In genomic region chr2:241865957-241866858, GRCh38 we compare ENCODE assay signal across 10 cellular contexts. TPM values are rescaled to one million over a fixed set of nuclear protein-coding genes. Genes with fewer than 3 reads are reported as not detected.
DNase-seq lines count a peak whose midpoint lies in the region; ATAC-seq and TF ChIP-seq lines count a peak whose summit lies in the region.
"Had no signal": no experiment of that assay in that cellular context is flagged by ENCODE, and none has a peak within 500 bp of the region (broad histone marks: within the 10 kb centered on the region; RNA-seq: fewer than 3 reads in every experiment).

No MANE protein-coding gene starts in this region.

- H3T11ph ChIP-seq in H9 (ENCODE audit: low read length): no peak overlapping the region

- H2AFZ ChIP-seq in H9 (ENCODE audit: low read length): no peak overlapping the region
- H2AFZ ChIP-seq in mesenchymal stem cell (ENCODE audit: low read depth, low read length): no peak overlapping the region

- 100% methylated on average over 1 of the region's 34 CpGs for WGBS in H9 (ENCODE audit: extremely low coverage, insufficient read length, low lambda C conversion rate)
- WGBS in mesenchymal stem cell: 38% methylated on average over 30 of the region's 34 CpGs

- H3K4me2 ChIP-seq in H9 (ENCODE audit: insufficient read depth, insufficient read length, low read length) (no peak overlapping the region), mesenchymal stem cell (ENCODE audit: low read length, poor library complexity, severe bottlenecking) (no peak overlapping the region)

- H2BK120ac ChIP-seq in H9 (ENCODE audit: low read depth, low read length, poor library complexity, severe bottlenecking): no peak overlapping the region
- H2BK120ac ChIP-seq in mesenchymal stem cell (ENCODE audit: low read depth, low read length): no peak overlapping the region

- no peaks in the 10 kb centered on the region for H3K79me1 ChIP-seq in H9 (ENCODE audit: insufficient read depth, low read depth, low read length, poor library complexity, severe bottlenecking)
- no peaks in the 10 kb centered on the region for H3K79me1 ChIP-seq in mesenchymal stem cell (replicated peaks; ENCODE audit: low read length, poor library complexity, severe bottlenecking)

- H2BK15ac ChIP-seq in H9 (ENCODE audit: low read depth, low read length) (no peak overlapping the region), mesenchymal stem cell (ENCODE audit: low read depth, poor library complexity, severe bottlenecking) (no peak overlapping the region)

- H3K56ac ChIP-seq in H9 (ENCODE audit: insufficient read length, low read depth, low read length): no peak overlapping the region

- H3K36me3 ChIP-seq in mesenchymal stem cell (ENCODE audit: control insufficient read depth in 1 of 2, insufficient read depth in 2 of 2, low read depth in 1 of 2, low read length in 2 of 2) (no peaks in the 10 kb centered on the region), vagina (no peaks in the 10 kb centered on the region)
- H3K36me3 ChIP-seq: WERI-Rb-1 had no signal

- no peak overlapping the region for H3K18ac ChIP-seq in H9 (ENCODE audit: insufficient read length, low read depth, low read length)
- H3K18ac ChIP-seq in mesenchymal stem cell (ENCODE audit: low read depth in 1 of 2, low read length in 2 of 2): no peak overlapping the region

- H3K4me1 Mint-ChIP-seq in H9: peaks cover 4 to 21% of the 10 kb centered on the region in 2 experiments
- H3K4me1 Mint-ChIP-seq in activated naive CD8-positive, alpha-beta T cell treated with anti-CD3 and anti-CD28 coated beads, Interleukin-2, amount 10 ng/mL, durations not matched to agents 7 days and 5 days: peaks cover 55% of the 10 kb centered on the region

- no peak overlapping the region for H4K5ac ChIP-seq in H9 (ENCODE audit: insufficient read length, low read depth, low read length)

- H3K9me3 Mint-ChIP-seq in H9: peaks cover 19 to 20% of the 10 kb centered on the region in 2 experiments
- peaks cover 11% of the 10 kb centered on the region for H3K9me3 Mint-ChIP-seq in activated naive CD8-positive, alpha-beta T cell treated with anti-CD3 and anti-CD28 coated beads, Interleukin-2, amount 10 ng/mL, durations not matched to agents 7 days and 5 days

- no peaks in the 10 kb centered on the region for H3K9me3 ChIP-seq in H9 (ENCODE audit: control insufficient read depth, low read depth, low read length)
- no peaks in the 10 kb centered on the region for H3K9me3 ChIP-seq in mesenchymal stem cell (ENCODE audit: control insufficient read depth, low read length)
- H3K9me3 ChIP-seq in vagina: no peaks in the 10 kb centered on the region

- H4K8ac ChIP-seq in H9 (replicated peaks; ENCODE audit: insufficient read length, low read depth, low read length) (no peak overlapping the region), mesenchymal stem cell (ENCODE audit: low read length) (no peak overlapping the region)

- TF ChIP-seq CTCF in H9 (conservative IDR thresholded peaks at IDR 0.05): no peak
- TF ChIP-seq CTCF in vagina (IDR thresholded peaks at IDR 0.05): no peak

- peak overlapping the region in 2 of 3 experiments; percentile 7 to 85; a peak in 2 of 7 replicates for H3K27ac Mint-ChIP-seq in H9
- peak overlapping the region; percentile 76 for H3K27ac Mint-ChIP-seq in activated naive CD8-positive, alpha-beta T cell treated with anti-CD3 and anti-CD28 coated beads, Interleukin-2, amount 10 ng/mL, durations not matched to agents 7 days and 5 days

- POLR2A ChIA-PET in activated naive CD8-positive, alpha-beta T cell treated with anti-CD3 and anti-CD28 coated beads, Interleukin-2, amount 10 ng/mL, durations not matched to agents 7 days and 5 days (lab: Charles Lee): interaction anchor here (1.3 kb wide), 1 partner anchor 13 kb away, joined by 3 read pairs; no protein-coding TSS in a partner anchor

- ATAC-seq in activated naive CD8-positive, alpha-beta T cell treated with anti-CD3 and anti-CD28 coated beads, Interleukin-2, amount 10 ng/mL, durations not matched to agents 7 days and 5 days (ENCODE audit: low read depth): peak; percentile 24

- H3K4me3 Mint-ChIP-seq in H9: peak overlapping the region in 1 of 2 experiments; percentile 48; a peak in 2 of 5 replicates
- no peak overlapping the region for H3K4me3 Mint-ChIP-seq in activated naive CD8-positive, alpha-beta T cell treated with anti-CD3 and anti-CD28 coated beads, Interleukin-2, amount 10 ng/mL, durations not matched to agents 7 days and 5 days

- H2BK12ac ChIP-seq in H9 (ENCODE audit: insufficient read length, low read depth, low read length) (no peak overlapping the region), mesenchymal stem cell (ENCODE audit: low read length in 2 of 2) (no peak overlapping the region)

- H3K4ac ChIP-seq in H9 (ENCODE audit: low read depth, low read length) (no peak overlapping the region), mesenchymal stem cell (ENCODE audit: low read depth in 1 of 2, low read length in 2 of 2) (no peak overlapping the region)

- H4K20me1 ChIP-seq in H9 (ENCODE audit: control insufficient read depth, insufficient read depth, insufficient read length): peaks cover 8% of the 10 kb centered on the region

- H2AK5ac ChIP-seq in H9 (ENCODE audit: insufficient read length, low read length) (no peak overlapping the region), mesenchymal stem cell (ENCODE audit: low read length, severe bottlenecking) (no peak overlapping the region)

- H3K27me3 ChIP-seq in H9 (ENCODE audit: insufficient read depth, low read length) (no peaks in the 10 kb centered on the region; the same call in 1 of the 2 replicates), mesenchymal stem cell (ENCODE audit: control insufficient read depth in 1 of 2, insufficient read depth in 1 of 2, low read length in 2 of 2) (peaks cover 36 to 93% of the 10 kb centered on the region in 2 experiments), vagina (no peaks in the 10 kb centered on the region)

- no peaks in the 10 kb centered on the region for H3K23me2 ChIP-seq in H9 (ENCODE audit: insufficient read length, low read depth, low read length, poor library complexity, severe bottlenecking)

- H3K4me3 ChIP-seq in mesenchymal stem cell (ENCODE audit: insufficient read depth in 1 of 2, low read depth in 1 of 2, low read length in 2 of 2): no peak overlapping the region
- no peak overlapping the region for H3K4me3 ChIP-seq in vagina

- peaks cover 17% of the 10 kb centered on the region for H3K27me3 Mint-ChIP-seq in H9 (ENCODE audit: low read depth)
- peaks cover 27% of the 10 kb centered on the region for H3K27me3 Mint-ChIP-seq in activated naive CD8-positive, alpha-beta T cell treated with anti-CD3 and anti-CD28 coated beads, Interleukin-2, amount 10 ng/mL, durations not matched to agents 7 days and 5 days

- H3K27ac ChIP-seq in H9 (ENCODE audit: insufficient read length, low read depth, low read length) (no peak overlapping the region), mesenchymal stem cell (ENCODE audit: low read length, poor library complexity, severe bottlenecking) (no peak overlapping the region), vagina (no peak overlapping the region)
- H3K27ac ChIP-seq: WERI-Rb-1 had no signal

- H2BK20ac ChIP-seq in H9 (ENCODE audit: low read depth, low read length, poor library complexity, severe bottlenecking): no peak overlapping the region

- H3K4me1 ChIP-seq in H9 (ENCODE audit: insufficient read depth, low read length) (no peaks in the 10 kb centered on the region; the same call in 1 of the 2 replicates), mesenchymal stem cell (ENCODE audit: control insufficient read depth, insufficient read depth, low read depth, low read length) (peaks cover 13% of the 10 kb centered on the region), vagina (peaks cover 10% of the 10 kb centered on the region)

- H3K23ac ChIP-seq in H9 (ENCODE audit: insufficient read length, low read depth, low read length) (no peak overlapping the region), mesenchymal stem cell (ENCODE audit: low read length in 2 of 2) (peak overlapping the region in 1 of 2 experiments; percentile 16)

- no peak overlapping the region for H2BK5ac ChIP-seq in H9 (ENCODE audit: insufficient read length, low read length)
- no peak overlapping the region for H2BK5ac ChIP-seq in mesenchymal stem cell (ENCODE audit: low read depth, low read length, poor library complexity, severe bottlenecking)

- TF ChIP-seq POLR2A in vagina (IDR thresholded peaks at IDR 0.05): no peak

- no peak overlapping the region for H3K14ac ChIP-seq in H9 (ENCODE audit: insufficient read depth, low read length)
- peak overlapping the region in 1 of 2 experiments; percentile 88 for H3K14ac ChIP-seq in mesenchymal stem cell (ENCODE audit: low read length in 2 of 2)

- peaks cover 0 to 6% (median 0%) of the 10 kb centered on the region in 3 experiments; a peak in 2 of 7 replicates for H3K36me3 Mint-ChIP-seq in H9 (ENCODE audit: insufficient read depth in 1 of 3, low read depth in 3 of 3)
- H3K36me3 Mint-ChIP-seq in activated naive CD8-positive, alpha-beta T cell treated with anti-CD3 and anti-CD28 coated beads, Interleukin-2, amount 10 ng/mL, durations not matched to agents 7 days and 5 days: peaks cover 16% of the 10 kb centered on the region

- H3K9ac ChIP-seq in H9 (ENCODE audit: extremely low read depth, insufficient read length, low read length): no peak overlapping the region
- H3K9ac ChIP-seq in mesenchymal stem cell (ENCODE audit: low read length): no peak overlapping the region

- intact Hi-C loops in vagina (cut with DNase I): no loop called here

- H3K79me2 ChIP-seq in H9 (ENCODE audit: insufficient read depth, low read length): no peaks in the 10 kb centered on the region

- no peak overlapping the region for H4K91ac ChIP-seq in H9 (ENCODE audit: insufficient read length, low read depth, low read length)
- H4K91ac ChIP-seq in mesenchymal stem cell (ENCODE audit: low read length): peak overlapping the region; percentile 56

- peak; percentile 66 for DNase-seq in D341Med (ENCODE audit: low spot score)
- peak; percentile 63 for DNase-seq in H9
- no peak for DNase-seq in activated naive CD8-positive, alpha-beta T cell treated with anti-CD3 and anti-CD28 coated beads, Interleukin-2, amount 10 ng/mL, durations not matched to agents 7 days and 5 days
- DNase-seq in mesenchymal stem cell: peak; percentile 21
- no peak for DNase-seq in vagina (ENCODE audit: extremely low spot score in 2 of 2)
- DNase-seq in mesenteric fat pad (ENCODE audit: low spot score): no peak
- DNase-seq in NCI-H187 (lab: John Stamatoyannopoulos, UW): no peak
- DNase-seq: Kasumi-1, WERI-Rb-1 had no signal

RNA-seq across cellular contexts. Expression of gene RTP5, which starts 3.3 kb away (rescaled TPM):
- not detected in 2 replicates for total RNA-seq in H9 (2021)
- under 1 TPM; 0.53 to 0.60 TPM for total RNA-seq in activated naive CD8-positive, alpha-beta T cell treated with anti-CD3 and anti-CD28 coated beads, Interleukin-2, amount 10 ng/mL, durations not matched to agents 7 days and 5 days
- not detected for polyA plus RNA-seq in mesenchymal stem cell (2013, experiment 1 of 2)
- not detected for polyA plus RNA-seq in mesenchymal stem cell (2013, experiment 2 of 2)
- total RNA-seq in vagina: not detected
- total RNA-seq in mesenteric fat pad: not detected
- total RNA-seq: bronchial epithelial cell had no signal

RNA-seq across cellular contexts. Expression of gene PDCD1, which starts 7.5 kb away (rescaled TPM):
- total RNA-seq in H9 (2021): 1.4 and 1.6 TPM in 2 replicates
- 1 to 10 TPM; 5.4 to 6.6 TPM for total RNA-seq in activated naive CD8-positive, alpha-beta T cell treated with anti-CD3 and anti-CD28 coated beads, Interleukin-2, amount 10 ng/mL, durations not matched to agents 7 days and 5 days
- polyA plus RNA-seq in mesenchymal stem cell (2013, experiment 1 of 2): not detected
- polyA plus RNA-seq in mesenchymal stem cell (2013, experiment 2 of 2): not detected
- total RNA-seq in vagina: 3.9 TPM
- 0.42 TPM for total RNA-seq in mesenteric fat pad
- total RNA-seq: bronchial epithelial cell had no signal

RNA-seq across cellular contexts. Expression of gene NEU4, which starts 57.2 kb away (rescaled TPM):
- total RNA-seq in H9 (2021): 0.42 and 0.70 TPM in 2 replicates
- total RNA-seq in activated naive CD8-positive, alpha-beta T cell treated with anti-CD3 and anti-CD28 coated beads, Interleukin-2, amount 10 ng/mL, durations not matched to agents 7 days and 5 days: under 1 TPM in 1 of 2 experiments, not detected in 1; 0.20 TPM
- not detected for polyA plus RNA-seq in mesenchymal stem cell (2013, experiment 1 of 2)
- 0.11 TPM for polyA plus RNA-seq in mesenchymal stem cell (2013, experiment 2 of 2)
- total RNA-seq in vagina: not detected
- 1.1 TPM for total RNA-seq in mesenteric fat pad
- total RNA-seq: bronchial epithelial cell had no signal

Comparison
In these comparisons a context has a peak if more than half of its experiments do, and no peak if none do; other contexts are left out.
1. DNase-seq: peak in D341Med (single experiment), H9 (single experiment) and mesenchymal stem cell (single experiment); none in activated naive CD8-positive, alpha-beta T cell treated with anti-CD3 and anti-CD28 coated beads, Interleukin-2, amount 10 ng/mL, durations not matched to agents 7 days and 5 days (single experiment), vagina (0 of 2), mesenteric fat pad (single experiment) and NCI-H187 (0 of 2).